1 cellular context compared by ENCODE assay signal in the genomic region with DNA sequence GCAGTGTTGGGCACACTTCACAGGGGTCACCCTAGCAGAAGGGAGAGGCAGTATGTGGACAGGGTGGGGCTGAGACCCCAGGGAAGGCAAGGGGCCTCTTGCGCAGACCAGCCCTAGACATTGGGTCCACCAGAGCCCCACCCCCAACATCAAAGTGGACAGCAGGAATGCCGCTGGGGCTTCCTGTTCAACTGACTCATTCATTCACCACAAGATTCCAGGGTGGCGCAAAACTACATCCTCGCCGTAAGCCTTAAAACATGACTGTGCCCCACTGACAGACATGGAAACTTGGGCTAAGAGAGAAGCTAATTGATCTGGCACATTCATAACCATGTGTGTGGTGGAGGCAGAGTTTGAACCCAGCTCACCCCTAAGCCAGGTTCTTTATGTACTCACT.
TF ChIP-seq lines count a peak whose summit lies in the region.

No MANE protein-coding gene starts in this region.

TF ChIP-seq in SK-N-SH treated with all-trans-retinoic acid at 6 μM for 48 hours, 23 proteins besides CTCF, POLR2A, EP300 and RAD21 (continued from another document):
- no peak for TF ChIP-seq GLIS3 (CRISPR knock-in tag; IDR thresholded peaks at IDR 0.05)
TF ChIP-seq in SK-N-SH treated with all-trans-retinoic acid at 6 μM for 48 hours: peak in this region for 0.
